14 cellular contexts compared by ENCODE assay signal in genomic region chr15:25236143-25236860, GRCh38.
DNase-seq lines count a peak whose midpoint lies in the region; ATAC-seq and TF ChIP-seq lines count a peak whose summit lies in the region.
"Had no signal": no experiment of that assay in that cellular context is flagged by ENCODE, and none has a peak within 500 bp of the region (broad histone marks: within the 10 kb centered on the region; RNA-seq: fewer than 3 reads in every experiment).

No MANE protein-coding gene starts in this region.

- H3K27me3 Mint-ChIP-seq in GM23338 (ENCODE audit: insufficient read depth, low read depth, poor library complexity): peaks cover 5% of the 10 kb centered on the region
- H3K27me3 Mint-ChIP-seq: IgD-negative memory B cell had no signal

- no peaks in the 10 kb centered on the region for H3K9me2 ChIP-seq in GM23338 (ENCODE audit: insufficient read depth)

- H3K4me3 ChIP-seq in right atrium auricular region (no peak overlapping the region), RWPE2 (ENCODE audit: severe bottlenecking) (no peak overlapping the region), osteoblast (ENCODE audit: insufficient read depth, low read length) (no peak overlapping the region), aorta (ENCODE audit: low read length in 2 of 2) (no peak overlapping the region), GM23338 (no peak overlapping the region)

- intact Hi-C loops in Right ventricle myocardium superior (cut with DNase I): loop anchor here (10.0 kb wide), 1 partner anchor 62 kb away; no protein-coding TSS in a partner anchor
- intact Hi-C loops in aorta (cut with DNase I): no loop called here

- H3K4me2 ChIP-seq in osteoblast (ENCODE audit: insufficient read depth, low read length) (no peak overlapping the region), GM23338 (no peak overlapping the region)

- no peak overlapping the region for H3K27ac Mint-ChIP-seq in GM23338
- H3K27ac Mint-ChIP-seq: CD8-positive, alpha-beta memory T cell; HFFc6; IgD-negative memory B cell had no signal

- H3K4me1 ChIP-seq in right atrium auricular region (no peaks in the 10 kb centered on the region), RWPE2 (ENCODE audit: insufficient read depth, poor library complexity, severe bottlenecking) (no peaks in the 10 kb centered on the region), osteoblast (ENCODE audit: insufficient read depth, low read length) (no peaks in the 10 kb centered on the region), aorta (ENCODE audit: control insufficient read depth in 1 of 2, insufficient read depth in 2 of 2, low read length in 2 of 2) (no peaks in the 10 kb centered on the region), GM23338 (ENCODE audit: insufficient read depth) (no peaks in the 10 kb centered on the region)
- H3K4me1 ChIP-seq: BE2C had no signal

- no peak overlapping the region for H3K27ac ChIP-seq in right atrium auricular region
- no peak overlapping the region for H3K27ac ChIP-seq in RWPE2 (ENCODE audit: poor library complexity, severe bottlenecking)
- no peak overlapping the region for H3K27ac ChIP-seq in osteoblast (ENCODE audit: low read depth, low read length)
- no peak overlapping the region for H3K27ac ChIP-seq in aorta (ENCODE audit: low read depth in 1 of 2, low read length in 2 of 2)
- no peak overlapping the region for H3K27ac ChIP-seq in GM23338 (ENCODE audit: low read depth)

- H3K36me3 Mint-ChIP-seq in GM23338 (ENCODE audit: low read depth): peaks cover 14% of the 10 kb centered on the region; the same call in 2 of the 3 replicates
- H3K36me3 Mint-ChIP-seq: CD8-positive, alpha-beta memory T cell; IgD-negative memory B cell had no signal

- H3K79me2 ChIP-seq in osteoblast (ENCODE audit: insufficient read depth, low read length) (no peaks in the 10 kb centered on the region), GM23338 (replicated peaks; ENCODE audit: insufficient read depth) (no peaks in the 10 kb centered on the region)

- DNase-seq in Right ventricle myocardium superior (peak; percentile 19), right atrium auricular region (ENCODE audit: low spot score) (no peak), RWPE2 (ENCODE audit: low spot score) (peak; percentile 42), osteoblast (ENCODE audit: insufficient read length, low spot score, missing footprints) (peak; percentile 58), aorta (peak; percentile 13 to 42), GM23338 (ENCODE audit: low spot score) (no peak)
- DNase-seq: BE2C, DMS53, GF-D8, HCEC 1CT, HFFc6 had no signal

- no peaks in the 10 kb centered on the region for H3F3A ChIP-seq in GM23338 (replicated peaks; ENCODE audit: low read depth)

- H3K27me3 ChIP-seq in right atrium auricular region (no peaks in the 10 kb centered on the region), RWPE2 (ENCODE audit: insufficient read depth, poor library complexity, severe bottlenecking) (no peaks in the 10 kb centered on the region), osteoblast (ENCODE audit: insufficient read depth, low read length) (no peaks in the 10 kb centered on the region), aorta (ENCODE audit: control insufficient read depth in 1 of 2, insufficient read depth in 2 of 2, low read length in 1 of 2) (no peaks in the 10 kb centered on the region), GM23338 (ENCODE audit: insufficient read depth) (no peaks in the 10 kb centered on the region)
- H3K27me3 ChIP-seq: BE2C had no signal

- no peaks in the 10 kb centered on the region for H3K4me1 Mint-ChIP-seq in GM23338
- H3K4me1 Mint-ChIP-seq: CD8-positive, alpha-beta memory T cell; IgD-negative memory B cell had no signal

- no peak overlapping the region for H3K4me3 Mint-ChIP-seq in GM23338
- H3K4me3 Mint-ChIP-seq: CD8-positive, alpha-beta memory T cell; HFFc6 had no signal

- 78 to 80% methylated on average over 5 of the region's 5 CpGs for WGBS in aorta, 2 donors

- TF ChIP-seq CTCF in right atrium auricular region (IDR thresholded peaks at IDR 0.05) (no peak), RWPE2 (IDR thresholded peaks at IDR 0.05; ENCODE audit: poor library complexity, severe bottlenecking) (no peak), osteoblast (IDR thresholded peaks at IDR 0.05; ENCODE audit: extremely low read depth, low read depth, low read length) (no peak), GM23338 (conservative IDR thresholded peaks at IDR 0.05; ENCODE audit: low read depth in 2 of 2) (no peak)

- no peak for ATAC-seq in Right ventricle myocardium superior (ENCODE audit: poor library complexity)
- ATAC-seq in RWPE2 (ENCODE audit: low read depth): no peak
- ATAC-seq in aorta (ENCODE audit: low FRiP score): no peak
- no peak for ATAC-seq in GM23338
- ATAC-seq in GM18519 (IDR thresholded peaks at IDR 0.05; ENCODE audit: low FRiP score, unreplicated experiment): no peak

- H3K9me3 ChIP-seq in right atrium auricular region: no peaks in the 10 kb centered on the region
- H3K9me3 ChIP-seq in RWPE2 (ENCODE audit: severe bottlenecking): peaks cover 45% of the 10 kb centered on the region
- H3K9me3 ChIP-seq in osteoblast (ENCODE audit: low read depth, low read length): no peaks in the 10 kb centered on the region
- no peaks in the 10 kb centered on the region for H3K9me3 ChIP-seq in aorta (ENCODE audit: control insufficient read depth, low read length)

- no peaks in the 10 kb centered on the region for H3K36me3 ChIP-seq in right atrium auricular region
- no peaks in the 10 kb centered on the region for H3K36me3 ChIP-seq in RWPE2 (ENCODE audit: low read depth)
- no peaks in the 10 kb centered on the region for H3K36me3 ChIP-seq in osteoblast (ENCODE audit: insufficient read depth, low read length)
- no peaks in the 10 kb centered on the region for H3K36me3 ChIP-seq in aorta (ENCODE audit: control insufficient read depth in 1 of 2, insufficient read depth in 2 of 2, low read length in 1 of 2)
- H3K36me3 ChIP-seq in GM23338 (ENCODE audit: insufficient read depth): no peaks in the 10 kb centered on the region
- H3K36me3 ChIP-seq: BE2C had no signal

- H2AFZ ChIP-seq in osteoblast (ENCODE audit: low read length) (no peak overlapping the region), GM23338 (no peak overlapping the region)

- H4K20me1 ChIP-seq in osteoblast (ENCODE audit: insufficient read depth, low read length): no peaks in the 10 kb centered on the region
- no peaks in the 10 kb centered on the region for H4K20me1 ChIP-seq in GM23338 (replicated peaks; ENCODE audit: insufficient read depth)

- H3K9me3 Mint-ChIP-seq in GM23338: peaks cover 89% of the 10 kb centered on the region

TF ChIP-seq in GM23338, 12 proteins besides CTCF, POLR2A, EP300 and RAD21 (continues in another document):
- TF ChIP-seq, protein P1, sequence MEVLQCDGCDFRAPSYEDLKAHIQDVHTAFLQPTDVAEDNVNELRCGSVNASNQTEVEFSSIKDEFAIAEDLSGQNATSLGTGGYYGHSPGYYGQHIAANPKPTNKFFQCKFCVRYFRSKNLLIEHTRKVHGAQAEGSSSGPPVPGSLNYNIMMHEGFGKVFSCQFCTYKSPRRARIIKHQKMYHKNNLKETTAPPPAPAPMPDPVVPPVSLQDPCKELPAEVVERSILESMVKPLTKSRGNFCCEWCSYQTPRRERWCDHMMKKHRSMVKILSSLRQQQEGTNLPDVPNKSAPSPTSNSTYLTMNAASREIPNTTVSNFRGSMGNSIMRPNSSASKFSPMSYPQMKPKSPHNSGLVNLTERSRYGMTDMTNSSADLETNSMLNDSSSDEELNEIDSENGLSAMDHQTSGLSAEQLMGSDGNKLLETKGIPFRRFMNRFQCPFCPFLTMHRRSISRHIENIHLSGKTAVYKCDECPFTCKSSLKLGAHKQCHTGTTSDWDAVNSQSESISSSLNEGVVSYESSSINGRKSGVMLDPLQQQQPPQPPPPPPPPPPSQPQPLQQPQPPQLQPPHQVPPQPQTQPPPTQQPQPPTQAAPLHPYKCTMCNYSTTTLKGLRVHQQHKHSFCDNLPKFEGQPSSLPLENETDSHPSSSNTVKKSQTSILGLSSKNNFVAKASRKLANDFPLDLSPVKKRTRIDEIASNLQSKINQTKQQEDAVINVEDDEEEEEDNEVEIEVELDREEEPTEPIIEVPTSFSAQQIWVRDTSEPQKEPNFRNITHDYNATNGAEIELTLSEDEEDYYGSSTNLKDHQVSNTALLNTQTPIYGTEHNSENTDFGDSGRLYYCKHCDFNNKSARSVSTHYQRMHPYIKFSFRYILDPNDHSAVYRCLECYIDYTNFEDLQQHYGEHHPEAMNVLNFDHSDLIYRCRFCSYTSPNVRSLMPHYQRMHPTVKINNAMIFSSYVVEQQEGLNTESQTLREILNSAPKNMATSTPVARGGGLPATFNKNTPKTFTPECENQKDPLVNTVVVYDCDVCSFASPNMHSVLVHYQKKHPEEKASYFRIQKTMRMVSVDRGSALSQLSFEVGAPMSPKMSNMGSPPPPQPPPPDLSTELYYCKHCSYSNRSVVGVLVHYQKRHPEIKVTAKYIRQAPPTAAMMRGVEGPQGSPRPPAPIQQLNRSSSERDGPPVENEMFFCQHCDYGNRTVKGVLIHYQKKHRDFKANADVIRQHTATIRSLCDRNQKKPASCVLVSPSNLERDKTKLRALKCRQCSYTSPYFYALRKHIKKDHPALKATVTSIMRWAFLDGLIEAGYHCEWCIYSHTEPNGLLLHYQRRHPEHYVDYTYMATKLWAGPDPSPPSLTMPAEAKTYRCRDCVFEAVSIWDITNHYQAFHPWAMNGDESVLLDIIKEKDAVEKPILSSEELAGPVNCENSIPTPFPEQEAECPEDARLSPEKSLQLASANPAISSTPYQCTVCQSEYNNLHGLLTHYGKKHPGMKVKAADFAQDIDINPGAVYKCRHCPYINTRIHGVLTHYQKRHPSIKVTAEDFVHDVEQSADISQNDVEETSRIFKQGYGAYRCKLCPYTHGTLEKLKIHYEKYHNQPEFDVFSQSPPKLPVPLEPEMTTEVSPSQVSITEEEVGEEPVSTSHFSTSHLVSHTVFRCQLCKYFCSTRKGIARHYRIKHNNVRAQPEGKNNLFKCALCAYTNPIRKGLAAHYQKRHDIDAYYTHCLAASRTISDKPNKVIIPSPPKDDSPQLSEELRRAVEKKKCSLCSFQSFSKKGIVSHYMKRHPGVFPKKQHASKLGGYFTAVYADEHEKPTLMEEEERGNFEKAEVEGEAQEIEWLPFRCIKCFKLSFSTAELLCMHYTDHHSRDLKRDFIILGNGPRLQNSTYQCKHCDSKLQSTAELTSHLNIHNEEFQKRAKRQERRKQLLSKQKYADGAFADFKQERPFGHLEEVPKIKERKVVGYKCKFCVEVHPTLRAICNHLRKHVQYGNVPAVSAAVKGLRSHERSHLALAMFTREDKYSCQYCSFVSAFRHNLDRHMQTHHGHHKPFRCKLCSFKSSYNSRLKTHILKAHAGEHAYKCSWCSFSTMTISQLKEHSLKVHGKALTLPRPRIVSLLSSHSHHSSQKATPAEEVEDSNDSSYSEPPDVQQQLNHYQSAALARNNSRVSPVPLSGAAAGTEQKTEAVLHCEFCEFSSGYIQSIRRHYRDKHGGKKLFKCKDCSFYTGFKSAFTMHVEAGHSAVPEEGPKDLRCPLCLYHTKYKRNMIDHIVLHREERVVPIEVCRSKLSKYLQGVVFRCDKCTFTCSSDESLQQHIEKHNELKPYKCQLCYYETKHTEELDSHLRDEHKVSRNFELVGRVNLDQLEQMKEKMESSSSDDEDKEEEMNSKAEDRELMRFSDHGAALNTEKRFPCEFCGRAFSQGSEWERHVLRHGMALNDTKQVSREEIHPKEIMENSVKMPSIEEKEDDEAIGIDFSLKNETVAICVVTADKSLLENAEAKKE (CRISPR knock-in tag; IDR thresholded peaks at IDR 0.05): no peak
- TF ChIP-seq NANOG (IDR thresholded peaks at IDR 0.05; ENCODE audit: borderline replicate concordance) (no peak), CREB1 (CRISPR knock-in tag; IDR thresholded peaks at IDR 0.05; ENCODE audit: low read depth) (no peak)

Comparison
In these comparisons a context has a peak if more than half of its experiments do, and no peak if none do; other contexts are left out.
1. DNase-seq: peak in Right ventricle myocardium superior (single experiment), RWPE2 (single experiment), osteoblast (single experiment) and aorta (2 of 2); none in right atrium auricular region (single experiment) and GM23338 (single experiment).